In the genomic region with DNA sequence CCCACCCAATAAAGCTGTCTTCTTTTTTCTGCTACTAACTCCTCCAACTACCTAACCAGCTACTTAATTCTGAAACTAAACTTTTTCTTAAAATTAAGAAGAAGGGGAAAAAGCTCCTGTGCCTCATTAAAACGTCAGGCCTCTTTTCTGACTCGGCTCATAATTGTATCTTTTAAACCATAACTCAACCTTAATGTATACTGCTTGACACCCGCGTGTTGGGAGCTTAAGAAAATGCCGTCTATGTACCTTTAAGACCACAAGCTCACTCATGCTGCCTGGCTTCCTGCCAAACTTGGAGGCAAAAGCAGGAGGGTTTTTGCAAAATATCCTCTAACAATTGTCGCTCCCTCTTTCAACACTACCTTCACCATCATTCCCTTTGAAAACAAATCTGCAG, we compare ENCODE assay signal across 9 cellular contexts. TPM values are rescaled to one million over a fixed set of nuclear protein-coding genes. Genes with fewer than 3 reads are reported as not detected.
DNase-seq lines count a peak whose midpoint lies in the region; ATAC-seq and TF ChIP-seq lines count a peak whose summit lies in the region.
"Had no signal": no experiment of that assay in that cellular context is flagged by ENCODE, and none has a peak within 500 bp of the region (broad histone marks: within the 10 kb centered on the region; RNA-seq: fewer than 3 reads in every experiment).

No MANE protein-coding gene starts in this region.

- ATAC-seq in gastrocnemius medialis (peak; percentile 23 to 52), HG02884 (IDR thresholded peaks at IDR 0.05; ENCODE audit: unreplicated experiment) (no peak)

- intact Hi-C loops in gastrocnemius medialis (cut with DNase I; ENCODE audit: low total_unique reads), result loop anchor here (5.0 kb wide), 1 partner anchor 42 kb away; no protein-coding TSS in a partner anchor
- intact Hi-C loops in posterior cingulate gyrus (cut with DNase I), result no loop called here

- H3K27me3 ChIP-seq in fibroblast of lung (ENCODE audit: control insufficient read depth, insufficient read depth, low read length) (no peaks in the 10 kb centered on the region), gastrocnemius medialis (peaks cover 6 to 25% (median 15%) of the 10 kb centered on the region in 3 donors)

- H3K9ac ChIP-seq in fibroblast of lung (ENCODE audit: insufficient read depth, low read length), result no peak overlapping the region

- H3K4me2 ChIP-seq in fibroblast of lung (ENCODE audit: extremely low read depth, insufficient read depth, low read length), result peak overlapping the region; percentile 33

- H3K79me2 ChIP-seq in fibroblast of lung (ENCODE audit: control insufficient read depth, insufficient read depth, low read length), result peaks cover 57% of the 10 kb centered on the region

- H3K4me3 ChIP-seq in fibroblast of lung (replicated peaks in 1 of 4; ENCODE audit: control extremely low read depth in 1 of 4, insufficient read depth in 1 of 4, low read depth in 3 of 4, low read length in 4 of 4) (peak overlapping the region in 2 of 4 experiments; percentile 19 to 76), gastrocnemius medialis (peak overlapping the region; percentile 47 to 81 (median 58))

- no peak for TF ChIP-seq CTCF in fibroblast of lung (conservative IDR thresholded peaks at IDR 0.05 in 1 of 2, IDR thresholded peaks at IDR 0.05 in 1 of 2; ENCODE audit: low read depth in 1 of 2, low read length in 2 of 2)
- TF ChIP-seq CTCF in gastrocnemius medialis (IDR thresholded peaks at IDR 0.05 in 4 of 5, conservative IDR thresholded peaks at IDR 0.05 in 1 of 5), result no peak

- peaks cover 2% of the 10 kb centered on the region for H3K4me1 ChIP-seq in fibroblast of lung (ENCODE audit: control insufficient read depth, extremely low read depth, insufficient read depth, low read length)
- H3K4me1 ChIP-seq in gastrocnemius medialis, result peaks cover 0 to 7% of the 10 kb centered on the region in 2 donors

- H2AFZ ChIP-seq in fibroblast of lung (ENCODE audit: low read length), result no peak overlapping the region

- H3K9me3 ChIP-seq in fibroblast of lung (ENCODE audit: control insufficient read depth, insufficient read depth, low read depth, low read length) (no peaks in the 10 kb centered on the region), gastrocnemius medialis (no peaks in the 10 kb centered on the region)

- H4K20me1 ChIP-seq in fibroblast of lung (ENCODE audit: control insufficient read depth, extremely low read depth, insufficient read depth, low read length), result no peaks in the 10 kb centered on the region

- H3K27ac ChIP-seq in fibroblast of lung (ENCODE audit: insufficient read depth, low read length), result peak overlapping the region; percentile 35
- H3K27ac ChIP-seq in gastrocnemius medialis, result peak overlapping the region; percentile 79 to 85 (median 80)

- in situ Hi-C loops in gastrocnemius medialis (cut with MboI; ENCODE audit: low sequenced_read_pairs in 4 of 4), result no loop called here

- H3K36me3 ChIP-seq in fibroblast of lung (ENCODE audit: control insufficient read depth, insufficient read depth, low read length) (no peaks in the 10 kb centered on the region), gastrocnemius medialis (no peaks in the 10 kb centered on the region)

- DNase-seq in SIG-M5 treated with dmso at 0.1 percent for 504 hours (lab: John Stamatoyannopoulos, UW; ENCODE audit: unreplicated experiment), result peak; percentile 35
- DNase-seq in SIG-M5 (lab: John Stamatoyannopoulos, UW), result no peak
- DNase-seq in NCI-H187 treated with DMSO at 0.1 percent for 48 hours (lab: John Stamatoyannopoulos, UW), result peak; percentile 75
- DNase-seq in activated CD4-positive, alpha-beta T cell treated with anti-CD3 and anti-CD28 coated beads, Interleukin-2, amount 50 U/mL, for 1 hour, result peak; percentile 32
- peak; percentile 73 to 85 for DNase-seq in fibroblast of lung (ENCODE audit: low read depth in 2 of 2)
- peak; percentile 61 to 69 for DNase-seq in gastrocnemius medialis
- DNase-seq in posterior cingulate gyrus, result no peak

- no peak for TF ChIP-seq POLR2A in gastrocnemius medialis (IDR thresholded peaks at IDR 0.05)

RNA-seq across cellular contexts. Expression of a gene that starts 5.0 kb away (rescaled TPM):
- total RNA-seq in fibroblast of lung (0.99 and 2.1 TPM in 2 replicates), gastrocnemius medialis (10 to 100 TPM in 1 of 4 donors, 1 to 10 TPM in 3; 4.9 to 12.0 (median 7.1) TPM)
- polyA plus RNA-seq in fibroblast of lung, result 2.6 and 18.3 TPM in 2 replicates
- polyA plus RNA-seq in fibroblast of lung (2012), result 1.9 and 19.2 TPM in 2 replicates
- polyA minus RNA-seq in fibroblast of lung (ENCODE audit: low replicate concordance), result 13.0 and 97.7 TPM in 2 replicates
- polyA plus RNA-seq: CD8-positive, alpha-beta memory T cell had no signal

Comparison
In these comparisons a context has a peak if more than half of its experiments do, and no peak if none do; other contexts are left out.
1. DNase-seq: peak in SIG-M5 treated with dmso at 0.1 percent for 504 hours (single experiment), NCI-H187 treated with DMSO at 0.1 percent for 48 hours (single experiment), activated CD4-positive, alpha-beta T cell treated with anti-CD3 and anti-CD28 coated beads, Interleukin-2, amount 50 U/mL, for 1 hour (single experiment), fibroblast of lung (2 of 2) and gastrocnemius medialis (2 of 2); none in SIG-M5 (single experiment) and posterior cingulate gyrus (0 of 10).